ENCODE assay signal across 25 cellular contexts in the genomic region with DNA sequence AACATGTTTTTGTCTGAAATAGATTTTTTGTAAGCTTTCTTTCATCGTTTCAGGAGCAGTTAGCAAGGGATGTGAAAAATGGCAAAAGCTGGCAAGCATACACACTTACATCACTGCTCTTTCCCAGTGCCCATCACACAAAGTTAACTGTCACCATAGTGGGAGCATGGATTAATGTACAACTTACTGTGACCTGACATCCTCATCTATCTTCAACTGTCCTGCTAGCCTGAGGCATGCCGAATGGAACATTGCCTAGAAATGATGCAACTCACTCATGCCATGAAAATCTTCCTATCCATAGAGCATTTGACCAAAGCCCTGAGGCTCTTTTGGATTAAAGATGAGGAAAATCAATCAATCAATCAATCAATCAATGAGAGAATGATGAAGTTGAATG.
"Had no signal": no experiment of that assay in that cellular context is flagged by ENCODE, and none has a peak within 500 bp of the region (broad histone marks: within the 10 kb centered on the region; RNA-seq: fewer than 3 reads in every experiment).

No MANE protein-coding gene starts in this region.

- ATAC-seq: heart right ventricle; left colon; left ventricle myocardium superior; natural killer cell; sciatic nerve; stimulated activated naive CD8-positive, alpha-beta T cell treated with anti-CD3 and anti-CD28 coated beads, Interleukin-15, amount 100 ng/mL, for 72 hours had no signal

- FAIRE-seq: islet of Langerhans, pancreas had no signal

- H3K4me1 ChIP-seq: colonic mucosa, esophagus muscularis mucosa, heart right ventricle, pancreas, suprapubic skin had no signal

- DNase-seq: colonic mucosa; effector CD8-positive, alpha-beta T cell; endodermal cell; foreskin melanocyte; glutamatergic neuron; heart right ventricle; hippocampal formation; left colon; left ventricle myocardium superior; natural killer cell; stimulated activated CD4-positive, alpha-beta T cell treated with anti-CD3 and anti-CD28 coated beads, Interleukin-12 subunit alpha, Interleukin-12 subunit beta, amount 100 ng/mL, for 4 hours; stimulated activated CD4-positive, alpha-beta T cell treated with anti-CD3 and anti-CD28 coated beads, Interleukin-1b, Interleukin-23, amount 100 ng/mL, for 48 hours; stimulated activated CD4-positive, alpha-beta T cell treated with anti-CD3 and anti-CD28 coated beads, Interleukin-4, amount 100 ng/mL, for 1 hour; stimulated activated CD8-positive, alpha-beta memory T cell treated with anti-CD3 and anti-CD28 coated beads, Interleukin-4, amount 100 ng/mL, for 48 hours; stimulated activated naive CD4-positive, alpha-beta T cell; stimulated activated naive CD8-positive, alpha-beta T cell treated with anti-CD3 and anti-CD28 coated beads, Interleukin-15, amount 100 ng/mL, for 72 hours had no signal

- H3K27me3 ChIP-seq: colonic mucosa, esophagus muscularis mucosa, heart right ventricle, neutrophil, pancreas, suprapubic skin had no signal

- H3K4me2 ChIP-seq: smooth muscle cell had no signal

- H3K9me3 ChIP-seq: colonic mucosa, neutrophil, pancreas had no signal

- H3K4me3 ChIP-seq: colonic mucosa, esophagus muscularis mucosa, heart right ventricle, lung, pancreas, smooth muscle cell, suprapubic skin had no signal

- H3K27ac ChIP-seq: colonic mucosa, epithelial cell of prostate, esophagus muscularis mucosa, heart right ventricle, neutrophil, pancreas, suprapubic skin had no signal

- H3K36me3 ChIP-seq: colonic mucosa, esophagus muscularis mucosa, heart right ventricle, neutrophil, pancreas, suprapubic skin had no signal
